Comparison of ENCODE assay signal across 24 cellular contexts in genomic region chr13:74197686-74198085, GRCh38.
DNase-seq lines count a peak whose midpoint lies in the region; ATAC-seq and TF ChIP-seq lines count a peak whose summit lies in the region.
"Had no signal": no experiment of that assay in that cellular context is flagged by ENCODE, and none has a peak within 500 bp of the region (broad histone marks: within the 10 kb centered on the region; RNA-seq: fewer than 3 reads in every experiment).

No MANE protein-coding gene starts in this region.

- H3K27me3 ChIP-seq in left ventricle myocardium inferior (ENCODE audit: low read depth) = no peaks in the 10 kb centered on the region
- H3K27me3 ChIP-seq in gastroesophageal sphincter = no peaks in the 10 kb centered on the region
- H3K27me3 ChIP-seq: SJSA1 had no signal

- no peaks in the 10 kb centered on the region for H3K27me3 Mint-ChIP-seq in neural crest cell (ENCODE audit: low read depth)
- H3K27me3 Mint-ChIP-seq: CD8-positive, alpha-beta memory T cell had no signal

- no peak for TF ChIP-seq POLR2A in gastroesophageal sphincter (IDR thresholded peaks at IDR 0.05)

- WGBS in gastroesophageal sphincter (ENCODE audit: low coverage in 1 of 2), 2 donors = 72% methylated on average over 2 of the region's 2 CpGs; no CpG with 5 or more reads in 1 of the 2 donors

- ATAC-seq in Right ventricle myocardium superior (ENCODE audit: poor library complexity) (no peak), HG03280 (IDR thresholded peaks at IDR 0.05; ENCODE audit: unreplicated experiment) (no peak), gastroesophageal sphincter (no peak)
- ATAC-seq: PC-3 had no signal

- H3K36me3 ChIP-seq in left ventricle myocardium inferior (no peaks in the 10 kb centered on the region), gastroesophageal sphincter (no peaks in the 10 kb centered on the region)
- H3K36me3 ChIP-seq: SJSA1 had no signal

- no peak for DNase-seq in left ventricle myocardium inferior
- DNase-seq in Right ventricle myocardium superior = no peak
- DNase-seq in SK-MEL-5 (ENCODE audit: low read depth, low spot score) = peak; percentile 53
- no peak for DNase-seq in neural crest cell (ENCODE audit: low read depth, low spot score)
- DNase-seq in ACHN = no peak
- DNase-seq: Calu3; CD8-positive, alpha-beta memory T cell; DMS79 treated with DMSO at 0.1 percent for 48 hours; GF-D8; H7; KBM-7; MV-4-11; NCI-H2029; NCI-H446 treated with DMSO at 0.1 percent for 48 hours; NCI-H526; NCI-H82; NK-92 treated with Interleukin-12 subunit alpha and Interleukin-12 subunit beta, amount 100 ng/mL, for 24 hours; PC-3; SW 1271 had no signal

- no peak for TF ChIP-seq EP300 in gastroesophageal sphincter (IDR thresholded peaks at IDR 0.05)

- H3K4me3 ChIP-seq in left ventricle myocardium inferior = no peak overlapping the region
- H3K4me3 ChIP-seq in gastroesophageal sphincter = no peak overlapping the region
- H3K4me3 ChIP-seq: SJSA1 had no signal

- peaks cover 3% of the 10 kb centered on the region for H3K9me3 Mint-ChIP-seq in neural crest cell
- H3K9me3 Mint-ChIP-seq: CD8-positive, alpha-beta memory T cell had no signal

- H3K27ac ChIP-seq in left ventricle myocardium inferior (replicated peaks) (peak overlapping the region; percentile 6), gastroesophageal sphincter (no peak overlapping the region)
- H3K27ac ChIP-seq: C4-2B, SJSA1 had no signal

- TF ChIP-seq CTCF in left ventricle myocardium inferior (IDR thresholded peaks at IDR 0.05; ENCODE audit: borderline replicate concordance) (no peak), neural crest cell (conservative IDR thresholded peaks at IDR 0.05) (no peak), gastroesophageal sphincter (IDR thresholded peaks at IDR 0.05) (no peak)

- H3K27ac Mint-ChIP-seq in neural crest cell (ENCODE audit: unreplicated experiment) = peak overlapping the region; percentile 92
- H3K27ac Mint-ChIP-seq: B cell had no signal

- peaks cover 16% of the 10 kb centered on the region for H3K4me1 Mint-ChIP-seq in neural crest cell
- H3K4me1 Mint-ChIP-seq: B cell had no signal

- H3K9me3 ChIP-seq in left ventricle myocardium inferior (replicated peaks) (no peaks in the 10 kb centered on the region), gastroesophageal sphincter (no peaks in the 10 kb centered on the region)
- H3K9me3 ChIP-seq: SJSA1 had no signal

- H3K4me1 ChIP-seq in left ventricle myocardium inferior (no peaks in the 10 kb centered on the region), gastroesophageal sphincter (peaks cover 0 to 10% (median 0%) of the 10 kb centered on the region in 3 donors)
- H3K4me1 ChIP-seq: SJSA1 had no signal

- no peaks in the 10 kb centered on the region for H3K36me3 Mint-ChIP-seq in neural crest cell (ENCODE audit: low read depth)
- H3K36me3 Mint-ChIP-seq: CD8-positive, alpha-beta memory T cell had no signal

- intact Hi-C loops in left ventricle myocardium inferior (cut with micrococcal nuclease) (no loop called here), Right ventricle myocardium superior (cut with DNase I) (no loop called here)

- H3K4me3 Mint-ChIP-seq in neural crest cell = peak overlapping the region; percentile 42
- H3K4me3 Mint-ChIP-seq: B cell; CD8-positive, alpha-beta memory T cell had no signal

- in situ Hi-C loops in SK-MEL-5 (cut with HindIII; ENCODE audit: low pct_unique_long_range_greater_than_20kb, low sequenced_read_pairs) = no loop called here
- in situ Hi-C loops in ACHN (cut with HindIII; ENCODE audit: low pct_ligation_motif_present, low pct_unique_long_range_greater_than_20kb, low sequenced_read_pairs) = no loop called here
